2 cellular contexts compared by ENCODE assay signal in genomic region chr10:102945449-102945848, GRCh38.
TF ChIP-seq lines count a peak whose summit lies in the region.

No MANE protein-coding gene starts in this region.

TF ChIP-seq in HepG2, 621 proteins besides CTCF, POLR2A, EP300 and RAD21:
- TF ChIP-seq FOXJ3 (CRISPR knock-in tag; IDR thresholded peaks at IDR 0.05; ENCODE audit: borderline replicate concordance) (no peak), TAF1 (CRISPR knock-in tag; IDR thresholded peaks at IDR 0.05) (no peak), LBX2 (CRISPR knock-in tag; IDR thresholded peaks at IDR 0.05; ENCODE audit: borderline replicate concordance) (no peak), ERF (CRISPR knock-in tag; IDR thresholded peaks at IDR 0.05) (no peak), FOXA3 (CRISPR knock-in tag; IDR thresholded peaks at IDR 0.05) (no peak), MIER2 (CRISPR knock-in tag; IDR thresholded peaks at IDR 0.05) (no peak), SAP130 (CRISPR knock-in tag; IDR thresholded peaks at IDR 0.05; ENCODE audit: low read depth) (no peak), RAD51 (IDR thresholded peaks at IDR 0.05; ENCODE audit: borderline replicate concordance) (no peak), MXD3 (CRISPR knock-in tag; IDR thresholded peaks at IDR 0.05) (no peak), ZNF121 (CRISPR knock-in tag; IDR thresholded peaks at IDR 0.05) (no peak), TEF (CRISPR knock-in tag; IDR thresholded peaks at IDR 0.05) (no peak), ZNF432 (CRISPR knock-in tag; IDR thresholded peaks at IDR 0.05; ENCODE audit: borderline replicate concordance) (no peak)

TF ChIP-seq in WTC11, 78 proteins besides CTCF, POLR2A, EP300 and RAD21:
- TF ChIP-seq CREB1 (CRISPR knock-in tag; IDR thresholded peaks at IDR 0.05) (no peak), RORB (CRISPR knock-in tag; IDR thresholded peaks at IDR 0.05) (no peak), ZBTB21 (CRISPR knock-in tag; IDR thresholded peaks at IDR 0.05; ENCODE audit: borderline replicate concordance) (no peak), E2F5 (CRISPR knock-in tag; IDR thresholded peaks at IDR 0.05) (no peak), MYBL2 (CRISPR knock-in tag; IDR thresholded peaks at IDR 0.05) (no peak)
